Comparison of ENCODE assay signal across 21 cellular contexts in the genomic region with DNA sequence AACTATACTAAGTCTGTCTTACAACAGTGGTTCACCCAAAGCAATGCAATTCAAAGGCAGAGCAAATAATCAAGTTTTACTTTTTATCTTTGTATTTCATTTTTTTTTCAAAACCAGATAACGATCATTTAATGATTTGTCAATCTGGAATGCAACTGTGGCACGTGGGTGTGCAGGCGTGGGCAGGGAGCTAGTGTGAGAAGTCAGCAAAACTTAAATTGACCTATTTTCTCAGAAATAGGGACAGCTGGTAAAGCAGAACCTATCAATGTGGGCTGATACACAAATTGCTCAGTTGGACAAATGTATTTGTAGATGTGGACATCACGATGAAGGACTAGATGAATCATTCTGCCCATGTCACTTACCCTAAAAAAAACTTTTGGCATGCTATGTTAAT.
"Had no signal": no experiment of that assay in that cellular context is flagged by ENCODE, and none has a peak within 500 bp of the region (broad histone marks: within the 10 kb centered on the region; RNA-seq: fewer than 3 reads in every experiment).

No MANE protein-coding gene starts in this region.

- H3K4me3 ChIP-seq: ascending aorta, cardiac muscle cell, lower lobe of right lung, thyroid gland had no signal

- H3K4me1 ChIP-seq: ascending aorta, lower lobe of right lung, parathyroid adenoma, thyroid gland had no signal

- H3K79me2 ChIP-seq: parathyroid adenoma had no signal

- DNase-seq: activated CD4-positive, alpha-beta T cell treated with anti-CD3 and anti-CD28 coated beads, Interleukin-2, amount 50 U/mL, for 48 hours; activated CD4-positive, CD25-positive, alpha-beta regulatory T cell treated with anti-CD3 and anti-CD28 coated beads, Interleukin-2, amount 50 U/mL, for 72 hours; activated naive CD4-positive, alpha-beta T cell treated with Interleukin-2 at 50 U/mL for 16 hours; endodermal cell; foreskin fibroblast; left colon; lower lobe of right lung; midbrain; naive B cell; retina; stimulated activated CD4-positive, alpha-beta T cell treated with anti-CD3 and anti-CD28 coated beads, Interleukin-4, amount 100 ng/mL, for 1 hour; stimulated activated naive B cell treated with anti-CD40 and anti-IgM and Interleukin-4, amounts not matched to agents 10 μg/mL and 1 μg/mL and 100 μg/mL, for 72 hours; T-helper 1 cell; T1000; thyroid gland had no signal

- H3K36me3 ChIP-seq: ascending aorta, cardiac muscle cell, lower lobe of right lung, thyroid gland had no signal

- ATAC-seq: activated T-helper 17 cell treated with anti-CD3 and anti-CD28 coated beads, Interleukin-2, amount 50 U/mL, for 72 hours; esophagus mucosa; left colon; lower lobe of right lung; stimulated activated naive B cell treated with anti-CD40 and anti-IgM and Interleukin-4, amounts not matched to agents 10 μg/mL and 1 μg/mL and 100 μg/mL, for 72 hours had no signal

- H2AFZ ChIP-seq: parathyroid adenoma had no signal

- H3K27me3 Mint-ChIP-seq: activated T-helper 17 cell treated with anti-CD3 and anti-CD28 coated beads, Interleukin-2, amount 50 U/mL, for 72 hours; naive B cell; stimulated activated naive B cell treated with anti-CD40 and anti-IgM and Interleukin-4, amounts not matched to agents 10 μg/mL and 1 μg/mL and 100 μg/mL, for 72 hours had no signal

- H3K4me3 Mint-ChIP-seq: activated T-helper 17 cell treated with anti-CD3 and anti-CD28 coated beads, Interleukin-2, amount 50 U/mL, for 72 hours; endodermal cell; naive B cell; stimulated activated naive B cell treated with anti-CD40 and anti-IgM and Interleukin-4, amounts not matched to agents 10 μg/mL and 1 μg/mL and 100 μg/mL, for 72 hours had no signal

- H3K36me3 Mint-ChIP-seq: stimulated activated naive B cell treated with anti-CD40 and anti-IgM and Interleukin-4, amounts not matched to agents 10 μg/mL and 1 μg/mL and 100 μg/mL, for 72 hours had no signal

- H3K9me3 Mint-ChIP-seq: activated T-helper 17 cell treated with anti-CD3 and anti-CD28 coated beads, Interleukin-2, amount 50 U/mL, for 72 hours; endodermal cell had no signal

- H3K27ac ChIP-seq: ascending aorta, cardiac muscle cell, lower lobe of right lung, parathyroid adenoma, thyroid gland had no signal

- H3K4me1 Mint-ChIP-seq: activated T-helper 17 cell treated with anti-CD3 and anti-CD28 coated beads, Interleukin-2, amount 50 U/mL, for 72 hours; endodermal cell; naive B cell; stimulated activated naive B cell treated with anti-CD40 and anti-IgM and Interleukin-4, amounts not matched to agents 10 μg/mL and 1 μg/mL and 100 μg/mL, for 72 hours had no signal

- H3K27me3 ChIP-seq: ascending aorta, cardiac muscle cell, thyroid gland had no signal

- H3K27ac Mint-ChIP-seq: activated T-helper 17 cell treated with anti-CD3 and anti-CD28 coated beads, Interleukin-2, amount 50 U/mL, for 72 hours; endodermal cell; stimulated activated naive B cell treated with anti-CD40 and anti-IgM and Interleukin-4, amounts not matched to agents 10 μg/mL and 1 μg/mL and 100 μg/mL, for 72 hours had no signal

- H3K9me3 ChIP-seq: lower lobe of right lung, thyroid gland had no signal

- H3K9ac ChIP-seq: parathyroid adenoma had no signal

- FAIRE-seq: islet of Langerhans had no signal
